8 cellular contexts compared by ENCODE assay signal in genomic region chr3:44584646-44585501, GRCh38. TPM values are rescaled to one million over a fixed set of nuclear protein-coding genes. Genes with fewer than 3 reads are reported as not detected.
DNase-seq lines count a peak whose midpoint lies in the region; ATAC-seq and TF ChIP-seq lines count a peak whose summit lies in the region.

Gene ZNF660, plus strand, starts transcription at chr3:44584964. Its CDS starts 9,230 bp downstream, at chr3:44594194.

- CTCF ChIA-PET in HEK293T (lab: Yijun Ruan, JAX), result no interaction called here

- peaks cover 24% of the 10 kb centered on the region for H3K4me1 Mint-ChIP-seq in chondrocyte (ENCODE audit: low read depth)

- ATAC-seq in HG02973 (IDR thresholded peaks at IDR 0.05; ENCODE audit: unreplicated experiment), result peak; percentile 58
- ATAC-seq in gastrocnemius medialis, result peak; percentile 54 to 56

- DNase-seq in GM10266 (ENCODE audit: extremely low spot score) (peak; percentile 80), NCI-H748 (lab: John Stamatoyannopoulos, UW; ENCODE audit: unreplicated experiment) (peak; percentile 90), chondrocyte (ENCODE audit: low spot score) (no peak), islet precursor cell (peak; percentile 96), gastrocnemius medialis (peak; percentile 3 to 15), HEK293T (ENCODE audit: extremely low spot score) (no peak)
- DNase-seq in stimulated activated naive CD4-positive, alpha-beta T cell treated with Interleukin-2 at 50 U/mL for 16 hours (lab: John Stamatoyannopoulos, UW), result no peak

- TF ChIP-seq POLR2A in gastrocnemius medialis (IDR thresholded peaks at IDR 0.05), result no peak

- H3K4me3 ChIP-seq in gastrocnemius medialis, result peak within 1 kb of the TSS; percentile 61 to 73 (median 66)

- peaks cover 5 to 10% of the 10 kb centered on the region in 2 donors for H3K4me1 ChIP-seq in gastrocnemius medialis

- H3K27me3 Mint-ChIP-seq in chondrocyte (ENCODE audit: low read depth), result no peaks in the 10 kb centered on the region

- no peak for TF ChIP-seq CTCF in GM10266 (IDR thresholded peaks at IDR 0.05; ENCODE audit: control insufficient read depth, insufficient read depth, low read depth, missing control alignments)
- TF ChIP-seq CTCF in chondrocyte (IDR thresholded peaks at IDR 0.05), result no peak
- no peak for TF ChIP-seq CTCF in gastrocnemius medialis (IDR thresholded peaks at IDR 0.05 in 4 of 5, conservative IDR thresholded peaks at IDR 0.05 in 1 of 5)

- intact Hi-C loops in gastrocnemius medialis (cut with DNase I; ENCODE audit: low total_unique reads), result no loop called here

- peaks cover 0 to 16% of the 10 kb centered on the region in 2 donors for H3K36me3 ChIP-seq in gastrocnemius medialis

- peak within 1 kb of the TSS; percentile 93 for H3K27ac Mint-ChIP-seq in chondrocyte (ENCODE audit: unreplicated experiment)

- POLR2A ChIA-PET in HEK293T (lab: Yijun Ruan, JAX), result no interaction called here

- H3K9me3 Mint-ChIP-seq in chondrocyte (ENCODE audit: low read depth), result peaks cover 8% of the 10 kb centered on the region

- H3K4me3 Mint-ChIP-seq in chondrocyte (ENCODE audit: unreplicated experiment), result peak within 1 kb of the TSS; percentile 87

- H3K27me3 ChIP-seq in gastrocnemius medialis, result no peaks in the 10 kb centered on the region

- H3K9me3 ChIP-seq in gastrocnemius medialis, result no peaks in the 10 kb centered on the region

- H3K36me3 Mint-ChIP-seq in chondrocyte (ENCODE audit: low read depth), result peaks cover 23% of the 10 kb centered on the region

- in situ Hi-C loops in gastrocnemius medialis (cut with MboI; ENCODE audit: low sequenced_read_pairs in 4 of 4), result no loop called here

- H3K27ac ChIP-seq in gastrocnemius medialis, result peak within 1 kb of the TSS; percentile 36 to 61 (median 49)

TF ChIP-seq in HEK293T, 16 proteins besides CTCF, POLR2A, EP300 and RAD21:
- TF ChIP-seq NFRKB (IDR thresholded peaks at IDR 0.05), result no peak
- TF ChIP-seq ARNT (IDR thresholded peaks at IDR 0.05), result no peak
- TF ChIP-seq CTBP1 (IDR thresholded peaks at IDR 0.05; ENCODE audit: borderline replicate concordance), result no peak
- no peak for TF ChIP-seq PKNOX1 (IDR thresholded peaks at IDR 0.05)
- TF ChIP-seq SP1 (IDR thresholded peaks at IDR 0.05), result no peak
- TF ChIP-seq TARDBP (IDR thresholded peaks at IDR 0.05), result no peak
- TF ChIP-seq L3MBTL2 (conservative IDR thresholded peaks at IDR 0.05), result no peak
- TF ChIP-seq SUZ12 (IDR thresholded peaks at IDR 0.05), result no peak
- no peak for TF ChIP-seq LEF1 (IDR thresholded peaks at IDR 0.05; ENCODE audit: borderline replicate concordance)
- TF ChIP-seq FOXK2 (IDR thresholded peaks at IDR 0.05), result no peak
TF ChIP-seq in HEK293T: peak in this region for 0.

RNA-seq across cellular contexts. Expression of gene ZNF660, which starts in this region (rescaled TPM):
- total RNA-seq in chondrocyte (5.3 to 9.4 TPM (median 5.4 TPM) in 3 replicates), gastrocnemius medialis (under 1 TPM; 0.13 to 0.39 (median 0.28) TPM)

Comparison
In these comparisons a context has a peak if more than half of its experiments do, and no peak if none do; other contexts are left out.
1. Peak in DNase-seq, ATAC-seq, H3K4me3 ChIP-seq and H3K27ac ChIP-seq in gastrocnemius medialis; RNA of the gene not detected or under 1 TPM.
2. DNase-seq: peak in GM10266 (single experiment), NCI-H748 (single experiment) and islet precursor cell (single experiment); none in chondrocyte (single experiment), HEK293T (single experiment) and stimulated activated naive CD4-positive, alpha-beta T cell treated with Interleukin-2 at 50 U/mL for 16 hours (single experiment).